ENCODE assay signal across 8 cellular contexts in the genomic region with DNA sequence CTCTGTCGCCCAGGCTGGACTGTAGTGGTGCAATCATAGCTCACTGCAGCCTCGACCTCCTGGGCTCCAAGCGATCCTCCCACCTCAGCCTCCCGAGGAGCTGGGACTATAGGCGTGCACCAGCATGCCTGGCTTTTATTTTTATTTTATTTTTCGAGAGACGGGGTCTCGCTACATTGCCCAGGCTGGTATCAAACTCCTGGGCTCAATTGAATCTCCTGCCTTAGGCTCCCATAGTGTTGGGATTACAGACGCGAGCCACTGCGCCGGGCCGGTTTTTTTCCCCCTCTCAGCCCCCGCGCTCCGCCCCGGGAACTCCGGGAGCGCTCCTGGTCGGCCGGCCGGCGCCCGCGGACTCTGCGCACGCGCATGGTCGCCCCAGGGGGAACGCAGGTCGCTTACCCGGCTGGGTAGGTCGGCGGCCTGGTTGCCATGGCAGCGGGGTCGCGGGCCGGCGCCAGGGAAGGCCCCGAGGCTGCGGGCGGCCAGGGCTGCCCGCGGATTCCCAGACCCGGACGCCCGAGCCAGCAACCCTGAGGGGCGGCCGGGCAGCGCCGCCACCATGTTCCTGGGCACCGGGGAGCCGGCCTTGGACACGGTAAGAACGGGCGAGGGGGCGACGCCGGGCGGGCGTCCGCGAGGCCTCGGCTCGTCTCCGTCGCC. TPM values are rescaled to one million over a fixed set of nuclear protein-coding genes. Genes with fewer than 3 reads are reported as not detected.
A peak's percentile ranks its signal among the peaks of the same experiment; 100 is the strongest.
DNase-seq lines count a peak whose midpoint lies in the region; ATAC-seq and TF ChIP-seq lines count a peak whose summit lies in the region.

A gene with protein sequence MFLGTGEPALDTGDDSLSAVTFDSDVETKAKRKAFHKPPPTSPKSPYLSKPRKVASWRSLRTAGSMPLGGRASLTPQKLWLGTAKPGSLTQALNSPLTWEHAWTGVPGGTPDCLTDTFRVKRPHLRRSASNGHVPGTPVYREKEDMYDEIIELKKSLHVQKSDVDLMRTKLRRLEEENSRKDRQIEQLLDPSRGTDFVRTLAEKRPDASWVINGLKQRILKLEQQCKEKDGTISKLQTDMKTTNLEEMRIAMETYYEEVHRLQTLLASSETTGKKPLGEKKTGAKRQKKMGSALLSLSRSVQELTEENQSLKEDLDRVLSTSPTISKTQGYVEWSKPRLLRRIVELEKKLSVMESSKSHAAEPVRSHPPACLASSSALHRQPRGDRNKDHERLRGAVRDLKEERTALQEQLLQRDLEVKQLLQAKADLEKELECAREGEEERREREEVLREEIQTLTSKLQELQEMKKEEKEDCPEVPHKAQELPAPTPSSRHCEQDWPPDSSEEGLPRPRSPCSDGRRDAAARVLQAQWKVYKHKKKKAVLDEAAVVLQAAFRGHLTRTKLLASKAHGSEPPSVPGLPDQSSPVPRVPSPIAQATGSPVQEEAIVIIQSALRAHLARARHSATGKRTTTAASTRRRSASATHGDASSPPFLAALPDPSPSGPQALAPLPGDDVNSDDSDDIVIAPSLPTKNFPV (plus strand): TSS at position 360 of the 663 bp plus-strand sequence. CDS start 203 bp downstream, at position 563.

- H3F3A ChIP-seq in MM.1S (ENCODE audit: insufficient read depth, low read length): peaks cover 15% of the 10 kb centered on the region; the same call in 1 of the 2 replicates

- peaks cover 17% of the 10 kb centered on the region for H3K4me1 ChIP-seq in MM.1S (ENCODE audit: low read length)

- H3K27me3 ChIP-seq in H7 (ENCODE audit: control insufficient read depth, insufficient read depth, low read length) (no peaks in the 10 kb centered on the region), MM.1S (replicated peaks; ENCODE audit: insufficient read depth, low read length) (no peaks in the 10 kb centered on the region)

- ATAC-seq in SK-N-SH treated with all-trans-retinoic acid at 6 μM for 48 hours: peak; percentile 47

- no peaks in the 10 kb centered on the region for H3K9me3 ChIP-seq in MM.1S (replicated peaks; ENCODE audit: insufficient read depth, low read length)

- H3K9me2 ChIP-seq in MM.1S (replicated peaks; ENCODE audit: insufficient read depth, low read length): no peaks in the 10 kb centered on the region

- H3K79me2 ChIP-seq in MM.1S (ENCODE audit: low read length): peaks cover 36% of the 10 kb centered on the region

- peak within 1 kb of the TSS; percentile 63 for H3K4me3 ChIP-seq in H7 (ENCODE audit: insufficient read depth, low read depth, low read length)
- H3K4me3 ChIP-seq in MM.1S (ENCODE audit: low read length): peak within 1 kb of the TSS; percentile 99

- H2AFZ ChIP-seq in MM.1S (ENCODE audit: low read length): peak within 1 kb of the TSS; percentile 97

- peak within 1 kb of the TSS; percentile 92 for H3K4me2 ChIP-seq in MM.1S (ENCODE audit: low read depth, low read length)

- H3K27ac ChIP-seq in MM.1S (ENCODE audit: low read length): peak within 1 kb of the TSS; percentile 70; the same call in 1 of the 2 replicates
- peak within 1 kb of the TSS; percentile 30 for H3K27ac ChIP-seq in substantia nigra (ENCODE audit: low read depth, low read length, poor library complexity, severe bottlenecking)

- H3K9ac ChIP-seq in MM.1S (ENCODE audit: low read length): peak within 1 kb of the TSS; percentile 69

- TF ChIP-seq CTCF in MM.1S (IDR thresholded peaks at IDR 0.05; ENCODE audit: low read length): no peak

- peak; percentile 96 for DNase-seq in ELF-1 (ENCODE audit: low read depth, low spot score)
- peak; percentile 99 for DNase-seq in H7
- peak; percentile 94 for DNase-seq in MM.1S
- DNase-seq in activated naive CD4-positive, alpha-beta T cell treated with anti-CD3 and anti-CD28 coated beads, Interleukin-2, amount 50 U/mL, for 16 hours: peak; percentile 91
- peak; percentile 80 for DNase-seq in globus pallidus (ENCODE audit: low spot score)
- DNase-seq in nucleus accumbens (lab: John Stamatoyannopoulos, UW): peak; percentile 17 to 95 (median 82)
- DNase-seq in substantia nigra (lab: John Stamatoyannopoulos, UW): peak; percentile 60 to 96 (median 86)

- no peaks in the 10 kb centered on the region for H4K20me1 ChIP-seq in MM.1S (ENCODE audit: insufficient read depth, low read length)

- H3K36me3 ChIP-seq in H7 (replicated peaks; ENCODE audit: control insufficient read depth, insufficient read depth, low read length): no peaks in the 10 kb centered on the region
- H3K36me3 ChIP-seq in MM.1S (replicated peaks; ENCODE audit: insufficient read depth, low read length): no peaks in the 10 kb centered on the region

TF ChIP-seq in SK-N-SH treated with all-trans-retinoic acid at 6 μM for 48 hours, 23 proteins besides CTCF, POLR2A, EP300 and RAD21:
- TF ChIP-seq ISL1 (CRISPR knock-in tag; IDR thresholded peaks at IDR 0.05) (no peak), PATZ1 (CRISPR knock-in tag; IDR thresholded peaks at IDR 0.05; ENCODE audit: borderline replicate concordance) (peak; percentile 37; the same call in 1 of the 2 replicates)
- TF ChIP-seq, protein P1, sequence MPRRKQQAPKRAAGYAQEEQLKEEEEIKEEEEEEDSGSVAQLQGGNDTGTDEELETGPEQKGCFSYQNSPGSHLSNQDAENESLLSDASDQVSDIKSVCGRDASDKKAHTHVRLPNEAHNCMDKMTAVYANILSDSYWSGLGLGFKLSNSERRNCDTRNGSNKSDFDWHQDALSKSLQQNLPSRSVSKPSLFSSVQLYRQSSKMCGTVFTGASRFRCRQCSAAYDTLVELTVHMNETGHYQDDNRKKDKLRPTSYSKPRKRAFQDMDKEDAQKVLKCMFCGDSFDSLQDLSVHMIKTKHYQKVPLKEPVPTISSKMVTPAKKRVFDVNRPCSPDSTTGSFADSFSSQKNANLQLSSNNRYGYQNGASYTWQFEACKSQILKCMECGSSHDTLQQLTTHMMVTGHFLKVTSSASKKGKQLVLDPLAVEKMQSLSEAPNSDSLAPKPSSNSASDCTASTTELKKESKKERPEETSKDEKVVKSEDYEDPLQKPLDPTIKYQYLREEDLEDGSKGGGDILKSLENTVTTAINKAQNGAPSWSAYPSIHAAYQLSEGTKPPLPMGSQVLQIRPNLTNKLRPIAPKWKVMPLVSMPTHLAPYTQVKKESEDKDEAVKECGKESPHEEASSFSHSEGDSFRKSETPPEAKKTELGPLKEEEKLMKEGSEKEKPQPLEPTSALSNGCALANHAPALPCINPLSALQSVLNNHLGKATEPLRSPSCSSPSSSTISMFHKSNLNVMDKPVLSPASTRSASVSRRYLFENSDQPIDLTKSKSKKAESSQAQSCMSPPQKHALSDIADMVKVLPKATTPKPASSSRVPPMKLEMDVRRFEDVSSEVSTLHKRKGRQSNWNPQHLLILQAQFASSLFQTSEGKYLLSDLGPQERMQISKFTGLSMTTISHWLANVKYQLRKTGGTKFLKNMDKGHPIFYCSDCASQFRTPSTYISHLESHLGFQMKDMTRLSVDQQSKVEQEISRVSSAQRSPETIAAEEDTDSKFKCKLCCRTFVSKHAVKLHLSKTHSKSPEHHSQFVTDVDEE (CRISPR knock-in tag; IDR thresholded peaks at IDR 0.05): peak; percentile 21; the same call in 1 of the 2 replicates
- TF ChIP-seq, protein P2, sequence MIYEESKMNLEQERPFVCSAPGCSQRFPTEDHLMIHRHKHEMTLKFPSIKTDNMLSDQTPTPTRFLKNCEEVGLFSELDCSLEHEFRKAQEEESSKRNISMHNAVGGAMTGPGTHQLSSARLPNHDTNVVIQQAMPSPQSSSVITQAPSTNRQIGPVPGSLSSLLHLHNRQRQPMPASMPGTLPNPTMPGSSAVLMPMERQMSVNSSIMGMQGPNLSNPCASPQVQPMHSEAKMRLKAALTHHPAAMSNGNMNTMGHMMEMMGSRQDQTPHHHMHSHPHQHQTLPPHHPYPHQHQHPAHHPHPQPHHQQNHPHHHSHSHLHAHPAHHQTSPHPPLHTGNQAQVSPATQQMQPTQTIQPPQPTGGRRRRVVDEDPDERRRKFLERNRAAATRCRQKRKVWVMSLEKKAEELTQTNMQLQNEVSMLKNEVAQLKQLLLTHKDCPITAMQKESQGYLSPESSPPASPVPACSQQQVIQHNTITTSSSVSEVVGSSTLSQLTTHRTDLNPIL (CRISPR knock-in tag; IDR thresholded peaks at IDR 0.05; ENCODE audit: low read depth): no peak

RNA-seq across cellular contexts. Expression of the gene that starts here (rescaled TPM):
- total RNA-seq in H7 (2014; rRNA removed; shearing (Covaris generic)): 2.1 and 4.0 TPM in 2 replicates

Comparison
In these comparisons a context has a peak if more than half of its experiments do, and no peak if none do; other contexts are left out.
1. Peak in every context shown above with its lines: DNase-seq, ATAC-seq, H3K4me3 ChIP-seq and H3K27ac ChIP-seq.